ENCODE assay signal across 32 cellular contexts in the genomic region with DNA sequence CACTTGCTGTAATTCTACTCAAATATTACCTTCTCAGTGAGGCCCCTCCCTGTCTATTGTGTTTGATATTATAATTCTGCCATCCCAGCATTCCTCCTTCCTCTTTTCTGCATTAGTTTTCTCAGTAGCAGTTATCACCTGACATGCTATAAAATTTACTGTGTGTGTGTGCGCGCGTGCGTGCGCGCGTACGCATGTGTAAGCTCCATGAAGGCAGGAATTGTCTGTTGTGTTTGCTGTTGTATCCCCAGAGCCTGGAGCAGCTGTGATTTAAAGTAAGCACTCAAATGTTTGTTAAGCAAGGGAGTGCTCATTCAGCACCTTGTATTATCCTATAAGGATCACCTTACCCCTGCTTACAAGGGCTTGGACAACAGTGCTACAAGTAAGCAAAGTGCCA.
"Had no signal": no experiment of that assay in that cellular context is flagged by ENCODE, and none has a peak within 500 bp of the region (broad histone marks: within the 10 kb centered on the region; RNA-seq: fewer than 3 reads in every experiment).

No MANE protein-coding gene starts in this region.

- H3K4me1 Mint-ChIP-seq: activated naive CD4-positive, alpha-beta T cell treated with anti-CD3 and anti-CD28 coated beads, Interleukin-2, amount 50 U/mL, for 24 hours; brain; central memory CD8-positive, alpha-beta T cell had no signal

- H3K27ac Mint-ChIP-seq: activated B cell treated with CpG ODN at 0.5 μM for 24 hours; activated CD8-positive, alpha-beta T cell treated with anti-CD3 and anti-CD28 coated beads for 36 hours; activated naive CD4-positive, alpha-beta T cell treated with anti-CD3 and anti-CD28 coated beads for 36 hours; activated naive CD4-positive, alpha-beta T cell treated with anti-CD3 and anti-CD28 coated beads, Interleukin-2, amount 50 U/mL, for 24 hours; activated naive CD8-positive, alpha-beta T cell treated with anti-CD3 and anti-CD28 coated beads for 36 hours; activated naive CD8-positive, alpha-beta T cell treated with anti-CD3 and anti-CD28 coated beads, Interleukin-2, amount 50 U/mL, for 24 hours; activated T-helper 2 cell treated with anti-CD3 and anti-CD28 coated beads, Interferon-gamma antibody, Interleukin-2, Interleukin-4, amounts not matched to agents 10 μg/mL and 5 μg/mL and 100 μg/mL, durations not matched to agents 14 hours and 24 hours and 36 hours; brain; effector memory CD8-positive, alpha-beta T cell had no signal

- H3K27ac ChIP-seq: adrenal gland, breast epithelium, cardiac muscle cell, epithelial cell of prostate, heart left ventricle had no signal

- FAIRE-seq: endothelial cell of umbilical vein, frontal cortex had no signal

- H3K9me3 Mint-ChIP-seq: activated CD8-positive, alpha-beta T cell treated with anti-CD3 and anti-CD28 coated beads for 36 hours; activated naive CD4-positive, alpha-beta T cell treated with anti-CD3 and anti-CD28 coated beads for 36 hours; activated naive CD4-positive, alpha-beta T cell treated with anti-CD3 and anti-CD28 coated beads, Interleukin-2, amount 50 U/mL, for 24 hours; activated naive CD8-positive, alpha-beta T cell treated with anti-CD3 and anti-CD28 coated beads, Interleukin-2, amount 50 U/mL, for 24 hours; activated T-cell treated with anti-CD3 and anti-CD28 coated beads, Interleukin-2, amount 50 U/mL, for 4 hours; activated T-helper 2 cell treated with anti-CD3 and anti-CD28 coated beads, Interferon-gamma antibody, Interleukin-2, Interleukin-4, amounts not matched to agents 10 μg/mL and 5 μg/mL and 100 μg/mL, durations not matched to agents 14 hours and 24 hours and 36 hours; central memory CD8-positive, alpha-beta T cell; effector memory CD8-positive, alpha-beta T cell had no signal

- H3K27me3 ChIP-seq: adrenal gland, breast epithelium, cardiac muscle cell, heart left ventricle had no signal

- H3K36me3 ChIP-seq: adrenal gland, breast epithelium, cardiac muscle cell had no signal

- H3K4me3 Mint-ChIP-seq: activated B cell treated with CpG ODN at 0.5 μM for 24 hours; activated CD8-positive, alpha-beta T cell treated with anti-CD3 and anti-CD28 coated beads for 36 hours; activated naive CD4-positive, alpha-beta T cell treated with anti-CD3 and anti-CD28 coated beads for 36 hours; activated naive CD4-positive, alpha-beta T cell treated with anti-CD3 and anti-CD28 coated beads, Interleukin-2, amount 50 U/mL, for 24 hours; activated naive CD8-positive, alpha-beta T cell treated with anti-CD3 and anti-CD28 coated beads for 36 hours; activated naive CD8-positive, alpha-beta T cell treated with anti-CD3 and anti-CD28 coated beads, Interleukin-2, amount 50 U/mL, for 24 hours; activated T-cell treated with anti-CD3 and anti-CD28 coated beads, Interleukin-2, amount 50 U/mL, for 4 hours; brain; central memory CD8-positive, alpha-beta T cell; effector memory CD8-positive, alpha-beta T cell had no signal

- ATAC-seq: activated CD4-positive, CD25-positive, alpha-beta regulatory T cell treated with anti-CD3 and anti-CD28 coated beads, Interleukin-2, amount 50 U/mL, for 24 hours; activated CD8-positive, alpha-beta T cell treated with anti-CD3 and anti-CD28 coated beads for 36 hours; activated naive CD8-positive, alpha-beta T cell treated with anti-CD3 and anti-CD28 coated beads, Interleukin-2, amount 50 U/mL, for 24 hours; activated T-cell treated with anti-CD3 and anti-CD28 coated beads, Interleukin-2, amount 50 U/mL, for 4 hours; effector memory CD8-positive, alpha-beta T cell; heart left ventricle had no signal

- DNase-seq: activated B cell treated with CpG ODN at 0.5 μM for 24 hours; activated CD4-positive, alpha-beta T cell treated with anti-CD3 and anti-CD28 coated beads for 48 hours; activated CD4-positive, alpha-beta T cell treated with anti-CD3 and anti-CD28 coated beads, Interleukin-2, amount 50 U/mL, for 1 hour; activated CD4-positive, alpha-beta T cell treated with anti-CD3 and anti-CD28 coated beads, Interleukin-2, amount 50 U/mL, for 48 hours; activated CD8-positive, alpha-beta memory T cell treated with anti-CD3 and anti-CD28 coated beads for 24 hours; activated CD8-positive, alpha-beta T cell treated with anti-CD3 and anti-CD28 coated beads for 36 hours; activated effector memory CD4-positive, alpha-beta T cell treated with anti-CD3 and anti-CD28 coated beads, Interleukin-2, amount 50 U/mL, for 16 hours; activated naive CD4-positive, alpha-beta T cell treated with anti-CD3 and anti-CD28 coated beads for 36 hours; activated naive CD8-positive, alpha-beta T cell treated with anti-CD3 and anti-CD28 coated beads for 36 hours; activated naive CD8-positive, alpha-beta T cell treated with anti-CD3 and anti-CD28 coated beads, Interleukin-2, amount 50 U/mL, for 24 hours; activated T-cell treated with anti-CD3 and anti-CD28 coated beads, Interleukin-2, amount 50 U/mL, for 4 hours; adrenal gland; amygdala; aorta; cortex of kidney; dermis blood vessel endothelial cell; effector CD4-positive, alpha-beta T cell; effector memory CD8-positive, alpha-beta T cell; foreskin fibroblast; heart left ventricle; T-helper 1 cell; T-helper 2 cell had no signal

- H3K9me3 ChIP-seq: adrenal gland, breast epithelium, heart left ventricle had no signal

- H3K4me3 ChIP-seq: adrenal gland, breast epithelium, cardiac muscle cell, heart left ventricle had no signal

- H3K4me1 ChIP-seq: breast epithelium had no signal

- H3K27me3 Mint-ChIP-seq: activated B cell treated with CpG ODN at 0.5 μM for 24 hours; activated CD8-positive, alpha-beta T cell treated with anti-CD3 and anti-CD28 coated beads for 36 hours; activated naive CD4-positive, alpha-beta T cell treated with anti-CD3 and anti-CD28 coated beads, Interleukin-2, amount 50 U/mL, for 24 hours; activated naive CD8-positive, alpha-beta T cell treated with anti-CD3 and anti-CD28 coated beads for 36 hours; activated naive CD8-positive, alpha-beta T cell treated with anti-CD3 and anti-CD28 coated beads, Interleukin-2, amount 50 U/mL, for 24 hours; brain; central memory CD8-positive, alpha-beta T cell; effector memory CD8-positive, alpha-beta T cell had no signal
